ENCODE assay signal across 9 cellular contexts in genomic region chr1:184160236-184160635, GRCh38.
DNase-seq lines count a peak whose midpoint lies in the region; ATAC-seq, FAIRE-seq and TF ChIP-seq lines count a peak whose summit lies in the region.
"Had no signal": no experiment of that assay in that cellular context is flagged by ENCODE, and none has a peak within 500 bp of the region (broad histone marks: within the 10 kb centered on the region; RNA-seq: fewer than 3 reads in every experiment).

No MANE protein-coding gene starts in this region.

- H2BK20ac ChIP-seq in IMR-90 (ENCODE audit: low read depth, low read length) = no peak overlapping the region

- no peak overlapping the region for H2AK5ac ChIP-seq in IMR-90 (ENCODE audit: low read depth, low read length)

- in situ Hi-C loops in IMR-90 (cut with MboI; ENCODE audit: low sequenced_read_pairs) = no loop called here
- in situ Hi-C loops in mammary epithelial cell (cut with MboI; ENCODE audit: low sequenced_read_pairs in 2 of 2) = no loop called here

- H3K36me3 ChIP-seq in IMR-90 (ENCODE audit: control insufficient read depth, insufficient read depth, low read length) = no peaks in the 10 kb centered on the region
- no peaks in the 10 kb centered on the region for H3K36me3 ChIP-seq in mammary epithelial cell (ENCODE audit: insufficient read depth, low read length)
- H3K36me3 ChIP-seq in thyroid gland = no peaks in the 10 kb centered on the region

- WGBS in IMR-90 (ENCODE audit: extremely low coverage in 2 of 2, insufficient read length in 1 of 2), 2 experiments = no CpG with 5 or more reads among the region's 2 CpGs
- WGBS in mammary epithelial cell (ENCODE audit: low coverage, missing lambda C conversion rate) = 50% methylated on average over 2 of the region's 2 CpGs
- 85 to 98% methylated on average over 2 of the region's 2 CpGs for whole genome bisulfite sequencing in thyroid gland, 2 donors

- no peak for TF ChIP-seq CTCF in IMR-90 (conservative IDR thresholded peaks at IDR 0.05; ENCODE audit: low read depth, low read length)
- no peak for TF ChIP-seq CTCF in mammary epithelial cell (conservative IDR thresholded peaks at IDR 0.05 in 1 of 2, IDR thresholded peaks at IDR 0.05 in 1 of 2; ENCODE audit: extremely low read depth in 1 of 2, insufficient read depth in 1 of 2, low read depth in 1 of 2, low read length in 2 of 2)
- TF ChIP-seq CTCF in thyroid gland (IDR thresholded peaks at IDR 0.05) = no peak

- no peak overlapping the region for H3K9ac ChIP-seq in IMR-90 (ENCODE audit: low read depth, low read length)
- H3K9ac ChIP-seq in mammary epithelial cell (ENCODE audit: insufficient read depth, low read length) = no peak overlapping the region

- POLR2A ChIA-PET in IMR-90 (lab: Charles Lee; ENCODE audit: unreplicated experiment) = no interaction called here

- H4K20me1 ChIP-seq in IMR-90 (ENCODE audit: insufficient read depth, low read length) (no peaks in the 10 kb centered on the region), mammary epithelial cell (ENCODE audit: insufficient read depth, low read length) (no peaks in the 10 kb centered on the region)

- no peak overlapping the region for H3K18ac ChIP-seq in IMR-90 (ENCODE audit: low read depth, low read length)

- H3K56ac ChIP-seq in IMR-90 (ENCODE audit: extremely low read depth, insufficient read depth, low read length) = no peak overlapping the region

- H3K14ac ChIP-seq in IMR-90 (replicated peaks; ENCODE audit: low read depth, low read length) = no peak overlapping the region

- BruUV-seq in IMR-90 (replicated peaks; lab: Mats Ljungman, UMichigan) (no TSS peak), mammary epithelial cell (replicated peaks; lab: Mats Ljungman, UMichigan) (no TSS peak)

- peak overlapping the region; percentile 3; the same call in 1 of the 3 replicates for H2BK15ac ChIP-seq in IMR-90 (ENCODE audit: low read depth, low read length)

- H3K79me1 ChIP-seq in IMR-90 (ENCODE audit: low read depth in 1 of 2, low read length in 2 of 2) = peaks cover 0 to 3% of the 10 kb centered on the region in 2 experiments; a peak in 1 of 4 replicates

- no peak for TF ChIP-seq POLR2A in IMR-90 (IDR thresholded peaks at IDR 0.05; ENCODE audit: low read depth, low read length)
- TF ChIP-seq POLR2A in thyroid gland (IDR thresholded peaks at IDR 0.05) = no peak

- H3K4me2 ChIP-seq in IMR-90 (ENCODE audit: low read depth, low read length) (no peak overlapping the region), mammary epithelial cell (ENCODE audit: insufficient read depth, low read depth, low read length) (no peak overlapping the region)

- H3K4me1 ChIP-seq in IMR-90 (ENCODE audit: control insufficient read depth, insufficient read depth, low read length) = peaks cover 11% of the 10 kb centered on the region
- peaks cover 26% of the 10 kb centered on the region for H3K4me1 ChIP-seq in mammary epithelial cell (ENCODE audit: insufficient read depth, low read length)
- peaks cover 3 to 12% of the 10 kb centered on the region in 2 donors for H3K4me1 ChIP-seq in thyroid gland

- no peak overlapping the region for H4K91ac ChIP-seq in IMR-90 (ENCODE audit: insufficient read depth, low read depth, low read length)

- H3K4me3 ChIP-seq in IMR-90 (ENCODE audit: insufficient read depth, low read depth, low read length) = no peak overlapping the region
- H3K4me3 ChIP-seq in mammary epithelial cell (replicated peaks in 1 of 3; ENCODE audit: insufficient read depth in 1 of 3, low read depth in 2 of 3, low read length in 3 of 3) = no peak overlapping the region
- H3K4me3 ChIP-seq in thyroid gland (replicated peaks in 1 of 3) = no peak overlapping the region

- dilution Hi-C loops in IMR-90 (cut with HindIII; ENCODE audit: low sequenced_read_pairs, unreplicated experiment) = no loop called here
- dilution Hi-C loops in mammary epithelial cell (cut with HindIII; ENCODE audit: low sequenced_read_pairs) = no loop called here

- FAIRE-seq in frontal cortex (lab: Jason Lieb, UNC) = no peak

- H4K5ac ChIP-seq in IMR-90 (ENCODE audit: low read depth, low read length) = no peak overlapping the region

- H3K9me1 ChIP-seq in IMR-90 (ENCODE audit: insufficient read depth, low read length) = peaks cover 12% of the 10 kb centered on the region

- peak; percentile 66 for DNase-seq in activated CD4-positive, alpha-beta T cell treated with anti-CD3 and anti-CD28 coated beads for 48 hours
- no peak for DNase-seq in activated CD4-positive, alpha-beta T cell treated with anti-CD3 and anti-CD28 coated beads for 4 hours
- DNase-seq in IMR-90 (peak; percentile 90), mammary epithelial cell (peak; percentile 99), frontal cortex (ENCODE audit: low spot score in 2 of 2) (no peak), left colon (no peak), thyroid gland (no peak)
- DNase-seq in stimulated activated CD4-positive, alpha-beta T cell treated with anti-CD3 and anti-CD28 coated beads, Interleukin-2, amount 100 ng/mL, for 48 hours = peak; percentile 7 to 11
- DNase-seq: NCI-H187 had no signal

- peak; percentile 58; the same call in 1 of the 2 replicates for ATAC-seq in IMR-90 (ENCODE audit: low read depth)
- no peak for ATAC-seq in left colon

- CTCF ChIA-PET in IMR-90 (lab: Yijun Ruan, JAX) (no interaction called here), mammary epithelial cell (lab: Charles Lee; ENCODE audit: low non-redundant PET) (interaction anchor here (0.5 kb wide), 1 partner anchor 504 kb away, joined by 3 read pairs; no protein-coding TSS in a partner anchor)

- H2AFZ ChIP-seq in IMR-90 (replicated peaks; ENCODE audit: low read length, poor library complexity) = no peak overlapping the region
- no peak overlapping the region for H2AFZ ChIP-seq in mammary epithelial cell (ENCODE audit: low read depth, low read length)

- no peaks in the 10 kb centered on the region for H3K79me2 ChIP-seq in mammary epithelial cell (ENCODE audit: insufficient read depth, low read length)

- TF ChIP-seq RAD21 in IMR-90 (IDR thresholded peaks at IDR 0.05; ENCODE audit: low read length) = no peak

- peak overlapping the region; percentile 24 for H2BK5ac ChIP-seq in IMR-90 (ENCODE audit: low read depth, low read length, poor library complexity, severe bottlenecking)

- H3K4ac ChIP-seq in IMR-90 (ENCODE audit: low read depth, low read length) = no peak overlapping the region; the same call in 1 of the 2 replicates

- no peak overlapping the region for H3K23ac ChIP-seq in IMR-90 (ENCODE audit: low read depth, low read length)

- H3K9me3 ChIP-seq in IMR-90 (ENCODE audit: control insufficient read depth, insufficient read depth, low read length) (no peaks in the 10 kb centered on the region), mammary epithelial cell (replicated peaks; ENCODE audit: insufficient read depth, low read length) (peaks cover 5% of the 10 kb centered on the region), thyroid gland (no peaks in the 10 kb centered on the region)

- H3K27ac ChIP-seq in IMR-90 (ENCODE audit: insufficient read depth, low read length) = no peak overlapping the region
- peak overlapping the region; percentile 61 for H3K27ac ChIP-seq in mammary epithelial cell (ENCODE audit: insufficient read depth, low read depth, low read length)
- no peak overlapping the region for H3K27ac ChIP-seq in thyroid gland

- no peak overlapping the region for H4K8ac ChIP-seq in IMR-90 (ENCODE audit: low read depth in 2 of 2, low read length in 2 of 2)

- H3K27me3 ChIP-seq in IMR-90 (ENCODE audit: control insufficient read depth, insufficient read depth, low read length) = no peaks in the 10 kb centered on the region
- no peaks in the 10 kb centered on the region for H3K27me3 ChIP-seq in mammary epithelial cell (ENCODE audit: insufficient read depth, low read length)
- no peaks in the 10 kb centered on the region for H3K27me3 ChIP-seq in thyroid gland

- intact Hi-C loops in IMR-90 (cut with micrococcal nuclease) = no loop called here
- intact Hi-C loops in mammary epithelial cell (cut with micrococcal nuclease) = no loop called here
- intact Hi-C loops in left colon (cut with DNase I, micrococcal nuclease) = no loop called here
- intact Hi-C loops in thyroid gland (cut with DNase I) = no loop called here

- no peak overlapping the region for H2BK120ac ChIP-seq in IMR-90 (ENCODE audit: low read depth, low read length)

- H2AK9ac ChIP-seq in IMR-90 (replicated peaks; ENCODE audit: low read depth, low read length, poor library complexity) = no peak overlapping the region

TF ChIP-seq in IMR-90, 13 proteins besides CTCF, POLR2A, EP300 and RAD21:
- no peak for TF ChIP-seq CHD1 (IDR thresholded peaks at IDR 0.05; ENCODE audit: low read depth, low read length)
- TF ChIP-seq FOS (IDR thresholded peaks at IDR 0.05; ENCODE audit: low read depth, low read length) = peak; percentile 37; the same call in 1 of the 2 replicates
- peak; percentile 62 for TF ChIP-seq NFE2L2 (IDR thresholded peaks at IDR 0.05; ENCODE audit: low read depth, low read length)
- TF ChIP-seq BHLHE40 (IDR thresholded peaks at IDR 0.05; ENCODE audit: low read depth, low read length) = no peak
- TF ChIP-seq MAFK (IDR thresholded peaks at IDR 0.05; ENCODE audit: low read depth, low read length) = peak; percentile 86
- peak; percentile 73 for TF ChIP-seq RCOR1 (IDR thresholded peaks at IDR 0.05; ENCODE audit: insufficient replicate concordance, low read length)
- TF ChIP-seq USF2 (IDR thresholded peaks at IDR 0.05; ENCODE audit: low read depth, low read length) = no peak
- peak; percentile 99 for TF ChIP-seq CEBPB (IDR thresholded peaks at IDR 0.05; ENCODE audit: low read depth, low read length)

Comparison
In these comparisons a context has a peak if more than half of its experiments do, and no peak if none do; other contexts are left out.
1. DNase-seq: peak in activated CD4-positive, alpha-beta T cell treated with anti-CD3 and anti-CD28 coated beads for 48 hours (single experiment), IMR-90 (single experiment), mammary epithelial cell (single experiment) and stimulated activated CD4-positive, alpha-beta T cell treated with anti-CD3 and anti-CD28 coated beads, Interleukin-2, amount 100 ng/mL, for 48 hours (2 of 2); none in activated CD4-positive, alpha-beta T cell treated with anti-CD3 and anti-CD28 coated beads for 4 hours (0 of 2), frontal cortex (0 of 2), left colon (0 of 2) and thyroid gland (0 of 2).